In genomic region chr4:143184217-143184502, GRCh38 we compare ENCODE assay signal across 8 cellular contexts. TPM values are rescaled to one million over a fixed set of nuclear protein-coding genes. Genes with fewer than 3 reads are reported as not detected.
DNase-seq lines count a peak whose midpoint lies in the region; ATAC-seq and TF ChIP-seq lines count a peak whose summit lies in the region.

No MANE protein-coding gene starts in this region.

- no peak for TF ChIP-seq POLR2A in heart left ventricle (IDR thresholded peaks at IDR 0.05)

- H3K36me3 ChIP-seq in BE2C (peaks cover under 1% of the 10 kb centered on the region; the same call in 1 of the 2 replicates), heart left ventricle (peaks cover 0 to 18% (median 6%) of the 10 kb centered on the region in 9 donors)

- 0 to 1% (median 1%) methylated on average over 11 of the region's 11 CpGs for WGBS in heart left ventricle, 4 donors

- H3K27ac ChIP-seq in VCaP: peak overlapping the region; percentile 93
- peak overlapping the region; percentile 73 to 96 (median 92) for H3K27ac ChIP-seq in heart left ventricle

- H3K4me3 ChIP-seq in BE2C (ENCODE audit: low read depth, low read length) (peak overlapping the region; percentile 77), heart left ventricle (peak overlapping the region; percentile 75 to 94 (median 89))

- no peak for TF ChIP-seq CTCF in BE2C (IDR thresholded peaks at IDR 0.05; ENCODE audit: low read depth, low read length)
- TF ChIP-seq CTCF in VCaP (conservative IDR thresholded peaks at IDR 0.05): no peak
- no peak for TF ChIP-seq CTCF in heart left ventricle (IDR thresholded peaks at IDR 0.05)

- no peaks in the 10 kb centered on the region; the same call in 1 of the 2 replicates for H3K4me1 ChIP-seq in BE2C
- H3K4me1 ChIP-seq in heart left ventricle: peaks cover 0 to 51% (median 41%) of the 10 kb centered on the region in 12 donors

- intact Hi-C loops in heart left ventricle (cut with DNase I): no loop called here
- intact Hi-C loops in sciatic nerve (cut with DNase I): no loop called here

- no peaks in the 10 kb centered on the region for H3K9me3 ChIP-seq in BE2C
- no peaks in the 10 kb centered on the region for H3K9me3 ChIP-seq in heart left ventricle

- ATAC-seq in GM19023 (IDR thresholded peaks at IDR 0.05; ENCODE audit: unreplicated experiment): peak; percentile 18
- peak; percentile 15 for ATAC-seq in HG03159 (IDR thresholded peaks at IDR 0.05; ENCODE audit: unreplicated experiment)
- ATAC-seq in heart left ventricle: peak in 3 of 4 donors; percentile 5 to 34 (median 26)
- ATAC-seq in sciatic nerve: peak; percentile 19

- H3K27me3 ChIP-seq in BE2C (no peaks in the 10 kb centered on the region), heart left ventricle (no peaks in the 10 kb centered on the region)

- DNase-seq in BE2C (no peak), heart left ventricle (no peak), sciatic nerve (ENCODE audit: low spot score) (no peak), AML-193 (lab: John Stamatoyannopoulos, UW) (no peak), NCI-H1092 (lab: John Stamatoyannopoulos, UW) (no peak)

RNA-seq across cellular contexts. Expression of gene USP38, which starts 0.6 kb away (rescaled TPM):
- polyA plus RNA-seq in BE2C (2012; ENCODE audit: insufficient read depth, insufficient read length, low read depth): 16.2 TPM
- total RNA-seq in heart left ventricle (10 to 100 TPM; 16.5 to 29.6 (median 20.4) TPM), sciatic nerve (16.2 TPM)
- polyA plus RNA-seq in heart left ventricle: 10 to 100 TPM in 1 of 2 donors, 1 to 10 TPM in 1; 3.8 to 29.7 TPM
